8 cellular contexts compared by ENCODE assay signal in the genomic region with DNA sequence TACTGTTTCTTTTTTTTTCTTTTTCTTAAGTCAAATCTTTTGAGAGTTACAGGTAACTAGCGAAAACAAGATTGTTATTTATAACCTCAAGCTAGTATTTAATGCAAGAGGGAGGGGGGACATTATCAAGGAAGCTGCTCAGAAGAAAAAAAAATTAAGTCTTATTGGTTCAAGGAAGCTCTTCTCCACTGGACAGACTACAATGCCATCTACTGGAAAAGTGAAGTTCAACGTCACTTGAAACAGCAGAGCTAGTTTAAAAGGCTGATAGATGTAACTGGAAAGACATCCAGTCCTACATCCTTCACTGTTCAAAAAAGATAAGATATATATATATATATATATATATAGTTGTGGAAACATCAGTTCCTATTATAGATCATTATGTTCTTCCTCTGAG.
DNase-seq lines count a peak whose midpoint lies in the region; ATAC-seq and TF ChIP-seq lines count a peak whose summit lies in the region.

No MANE protein-coding gene starts in this region.

- H3K9ac ChIP-seq in DND-41 (ENCODE audit: low read depth, low read length): no peak overlapping the region

- no peak for TF ChIP-seq POLR2A in suprapubic skin (IDR thresholded peaks at IDR 0.05)

- TF ChIP-seq EP300 in suprapubic skin (IDR thresholded peaks at IDR 0.05): no peak

- 6% methylated on average over 2 of the region's 2 CpGs for WGBS in suprapubic skin

- H3K4me1 ChIP-seq in DND-41 (ENCODE audit: insufficient read depth, low read length) (peaks cover 1% of the 10 kb centered on the region), suprapubic skin (no peaks in the 10 kb centered on the region)

- peak; percentile 63 for TF ChIP-seq CTCF in DND-41 (IDR thresholded peaks at IDR 0.05; ENCODE audit: borderline replicate concordance, extremely low read depth, low read length, poor library complexity, severe bottlenecking)
- peak; percentile 76 for TF ChIP-seq CTCF in LNCaP clone FGC (IDR thresholded peaks at IDR 0.05; ENCODE audit: control insufficient read depth, extremely low read depth, insufficient read depth)
- peak; percentile 61 for TF ChIP-seq CTCF in fibroblast of mammary gland (conservative IDR thresholded peaks at IDR 0.05; ENCODE audit: control insufficient read depth, insufficient read depth, low read depth, low read length)
- peak in 1 of 2 donors; percentile 42 for TF ChIP-seq CTCF in suprapubic skin (IDR thresholded peaks at IDR 0.05)

- H3K27me3 ChIP-seq in DND-41 (ENCODE audit: insufficient read depth, low read length, poor library complexity): no peaks in the 10 kb centered on the region
- peaks cover 20% of the 10 kb centered on the region for H3K27me3 ChIP-seq in suprapubic skin

- no peak overlapping the region for H3K4me2 ChIP-seq in DND-41 (ENCODE audit: insufficient read depth, low read length)

- H3K4me3 ChIP-seq in DND-41 (ENCODE audit: low read depth in 1 of 2, low read length in 2 of 2) (no peak overlapping the region), LNCaP clone FGC (ENCODE audit: low read depth, low read length) (no peak overlapping the region), fibroblast of mammary gland (ENCODE audit: control insufficient read depth, low read depth, low read length) (no peak overlapping the region), suprapubic skin (no peak overlapping the region)

- H3K79me2 ChIP-seq in DND-41 (ENCODE audit: insufficient read depth, low read length): no peaks in the 10 kb centered on the region

- ATAC-seq in DND-41 (ENCODE audit: insufficient read depth, low read depth): peak; percentile 56; the same call in 2 of the 3 replicates
- ATAC-seq in GM21529 (IDR thresholded peaks at IDR 0.05; ENCODE audit: unreplicated experiment): no peak

- no peaks in the 10 kb centered on the region for H4K20me1 ChIP-seq in DND-41 (ENCODE audit: insufficient read depth, low read length)

- H2AFZ ChIP-seq in DND-41 (ENCODE audit: low read depth, low read length): no peak overlapping the region

- H3K9me3 ChIP-seq in DND-41 (ENCODE audit: insufficient read depth, low read length, severe bottlenecking): no peaks in the 10 kb centered on the region
- no peaks in the 10 kb centered on the region for H3K9me3 ChIP-seq in suprapubic skin

- DNase-seq in DND-41 (no peak), LNCaP clone FGC (ENCODE audit: low read depth) (peak; percentile 51), SHP77 (lab: John Stamatoyannopoulos, UW) (peak; percentile 39 to 59), fibroblast of mammary gland (ENCODE audit: low read depth) (peak; percentile 75), putamen (ENCODE audit: low spot score) (peak; percentile 73), suprapubic skin (ENCODE audit: low spot score in 2 of 2) (no peak)
- DNase-seq in stimulated activated CD4-positive, alpha-beta T cell treated with anti-CD3 and anti-CD28 coated beads, Interleukin-15, amount 100 ng/mL, for 24 hours: no peak

- no peaks in the 10 kb centered on the region for H3K36me3 ChIP-seq in DND-41 (ENCODE audit: insufficient read depth, low read length)
- H3K36me3 ChIP-seq in suprapubic skin: no peaks in the 10 kb centered on the region

- H3K27ac ChIP-seq in DND-41 (ENCODE audit: low read length) (no peak overlapping the region), suprapubic skin (no peak overlapping the region)

Comparison
In these comparisons a context has a peak if more than half of its experiments do, and no peak if none do; other contexts are left out.
1. DNase-seq: peak in LNCaP clone FGC (single experiment), SHP77 (2 of 2), fibroblast of mammary gland (single experiment) and putamen (single experiment); none in DND-41 (single experiment), stimulated activated CD4-positive, alpha-beta T cell treated with anti-CD3 and anti-CD28 coated beads, Interleukin-15, amount 100 ng/mL, for 24 hours (single experiment) and suprapubic skin (0 of 2).